15 cellular contexts compared by ENCODE assay signal in the genomic region with DNA sequence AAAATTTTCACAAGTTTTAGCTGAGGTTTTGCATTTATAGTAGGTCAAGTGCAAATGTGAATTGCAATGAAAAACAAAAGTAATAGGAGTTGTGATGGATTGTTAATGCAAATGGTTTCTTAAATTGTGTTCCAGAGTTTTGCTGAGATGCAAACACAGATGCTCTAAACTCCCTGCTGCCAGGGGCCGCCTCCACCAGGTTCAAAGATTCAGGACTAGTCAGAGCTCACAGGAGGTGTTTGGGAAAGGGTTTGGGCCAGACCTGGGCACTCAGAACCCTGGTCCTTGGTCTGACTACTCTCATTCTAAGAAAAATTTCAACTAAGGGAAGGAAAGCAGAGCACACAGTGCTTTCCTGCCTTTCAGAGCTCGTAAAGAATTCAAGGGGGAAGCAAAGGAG.
DNase-seq lines count a peak whose midpoint lies in the region; ATAC-seq and TF ChIP-seq lines count a peak whose summit lies in the region.
"Had no signal": no experiment of that assay in that cellular context is flagged by ENCODE, and none has a peak within 500 bp of the region (broad histone marks: within the 10 kb centered on the region; RNA-seq: fewer than 3 reads in every experiment).

No MANE protein-coding gene starts in this region.

- H4K5ac ChIP-seq in H9 (ENCODE audit: insufficient read length, low read depth, low read length), result no peak overlapping the region

- no peak overlapping the region for H2BK20ac ChIP-seq in H9 (ENCODE audit: low read depth, low read length, poor library complexity, severe bottlenecking)

- no peaks in the 10 kb centered on the region for H3K79me2 ChIP-seq in H9 (ENCODE audit: insufficient read depth, low read length)
- peaks cover 6% of the 10 kb centered on the region for H3K79me2 ChIP-seq in trophoblast cell (ENCODE audit: control insufficient read depth, insufficient read depth, low read length, poor library complexity)

- no peak overlapping the region for H3K27ac ChIP-seq in CD4-positive, alpha-beta memory T cell (ENCODE audit: low read depth, low read length)
- H3K27ac ChIP-seq in H9 (ENCODE audit: insufficient read length, low read depth, low read length), result no peak overlapping the region
- no peak overlapping the region for H3K27ac ChIP-seq in trophoblast cell (ENCODE audit: low read depth, low read length)
- H3K27ac ChIP-seq in brain microvascular endothelial cell, result no peak overlapping the region
- H3K27ac ChIP-seq: C4-2B had no signal

- H2BK15ac ChIP-seq in H9 (ENCODE audit: low read depth, low read length), result no peak overlapping the region

- H3K4me2 ChIP-seq in H9 (ENCODE audit: insufficient read depth, insufficient read length, low read length) (no peak overlapping the region), trophoblast cell (ENCODE audit: low read length) (no peak overlapping the region)

- WGBS in H9 (ENCODE audit: extremely low coverage, insufficient read length, low lambda C conversion rate), result no CpG with 5 or more reads among the region's 2 CpGs
- WGBS in trophoblast cell (ENCODE audit: extremely low coverage, insufficient coverage, insufficient read length), result no CpG with 5 or more reads among the region's 2 CpGs

- no peaks in the 10 kb centered on the region for H3K23me2 ChIP-seq in H9 (ENCODE audit: insufficient read length, low read depth, low read length, poor library complexity, severe bottlenecking)

- no peaks in the 10 kb centered on the region for H3K9me3 ChIP-seq in CD4-positive, alpha-beta memory T cell (ENCODE audit: control insufficient read depth in 1 of 2, low read length in 2 of 2)
- no peaks in the 10 kb centered on the region for H3K9me3 ChIP-seq in H9 (ENCODE audit: control insufficient read depth, low read depth, low read length)
- H3K9me3 ChIP-seq in trophoblast cell (ENCODE audit: insufficient read depth, low read depth, low read length), result peaks cover 4% of the 10 kb centered on the region
- H3K9me3 ChIP-seq: BE2C had no signal

- H3K14ac ChIP-seq in H9 (ENCODE audit: insufficient read depth, low read length) (no peak overlapping the region), trophoblast cell (ENCODE audit: low read length) (peak overlapping the region; percentile 51)

- H3K27me3 ChIP-seq in CD4-positive, alpha-beta memory T cell (ENCODE audit: insufficient read depth, low read length), result no peaks in the 10 kb centered on the region
- no peaks in the 10 kb centered on the region for H3K27me3 ChIP-seq in H9 (ENCODE audit: insufficient read depth, low read length)
- no peaks in the 10 kb centered on the region for H3K27me3 ChIP-seq in trophoblast cell (ENCODE audit: insufficient read depth, low read length)
- no peaks in the 10 kb centered on the region for H3K27me3 ChIP-seq in brain microvascular endothelial cell (replicated peaks)
- H3K27me3 ChIP-seq: BE2C had no signal

- no peaks in the 10 kb centered on the region for H3K36me3 ChIP-seq in CD4-positive, alpha-beta memory T cell (ENCODE audit: insufficient read depth, low read length)
- H3K36me3 ChIP-seq in trophoblast cell (ENCODE audit: control insufficient read depth in 1 of 2, insufficient read depth in 2 of 2, low read length in 2 of 2) (peaks cover 2 to 6% of the 10 kb centered on the region in 2 experiments), brain microvascular endothelial cell (replicated peaks) (no peaks in the 10 kb centered on the region)
- H3K36me3 ChIP-seq: BE2C had no signal

- no peak overlapping the region for H3K4me3 Mint-ChIP-seq in CD4-positive, alpha-beta memory T cell
- H3K4me3 Mint-ChIP-seq in H9, result no peak overlapping the region
- H3K4me3 Mint-ChIP-seq in WTC11, result no peak overlapping the region
- H3K4me3 Mint-ChIP-seq: CD8-positive, alpha-beta T cell had no signal

- no peak for DNase-seq in CD4-positive, alpha-beta memory T cell
- no peak for DNase-seq in H9
- DNase-seq in WTC11 (ENCODE audit: low spot score), result no peak
- no peak for DNase-seq in trophoblast cell
- DNase-seq in brain microvascular endothelial cell, result no peak
- DNase-seq in HT-29 (ENCODE audit: low spot score), result no peak
- DNase-seq: BE2C; CD8-positive, alpha-beta T cell; COR-L47; DMS153; DND-41; GDM1 had no signal

- H2AK5ac ChIP-seq in H9 (ENCODE audit: insufficient read length, low read length) (no peak overlapping the region), trophoblast cell (ENCODE audit: low read length) (peak overlapping the region; percentile 86)

- intact Hi-C loops in CD4-positive, alpha-beta memory T cell (cut with micrococcal nuclease), result no loop called here

- peaks cover 2 to 17% (median 14%) of the 10 kb centered on the region in 8 donors for H3K9me3 Mint-ChIP-seq in CD4-positive, alpha-beta memory T cell
- H3K9me3 Mint-ChIP-seq in H9, result peaks cover 14 to 15% of the 10 kb centered on the region in 2 experiments
- H3K9me3 Mint-ChIP-seq in WTC11, result peaks cover 18% of the 10 kb centered on the region

- H3K23ac ChIP-seq in H9 (ENCODE audit: insufficient read length, low read depth, low read length) (no peak overlapping the region), trophoblast cell (ENCODE audit: low read length) (no peak overlapping the region)

- CTCF ChIA-PET in CD4-positive, alpha-beta memory T cell (lab: Charles Lee; ENCODE audit: partially characterized antibody), result interaction anchor here (0.6 to 1.0 kb wide), 2 partner anchors 16 to 19 kb away, joined by 3 to 4 read pairs; no protein-coding TSS in a partner anchor
- CTCF ChIA-PET in WTC11 (lab: Charles Lee), result interaction anchor here (0.8 to 1.5 kb wide), 4 partner anchors 16 to 257 kb away, joined by 3 to 5 read pairs (median 4); no protein-coding TSS in a partner anchor

- peak overlapping the region in 4 of 7 donors; percentile 2 to 19 (median 12) for H3K27ac Mint-ChIP-seq in CD4-positive, alpha-beta memory T cell
- H3K27ac Mint-ChIP-seq in H9, result peak overlapping the region; percentile 72 to 85 (median 80); a peak in 5 of 7 replicates
- peak overlapping the region; percentile 92 for H3K27ac Mint-ChIP-seq in WTC11

- peaks cover 0 to 9% (median 5%) of the 10 kb centered on the region in 4 donors for H3K4me1 Mint-ChIP-seq in CD4-positive, alpha-beta memory T cell
- H3K4me1 Mint-ChIP-seq in H9, result peaks cover 29 to 36% of the 10 kb centered on the region in 2 experiments
- peaks cover 39% of the 10 kb centered on the region for H3K4me1 Mint-ChIP-seq in WTC11

- POLR2A ChIA-PET in CD4-positive, alpha-beta memory T cell (lab: Charles Lee; ENCODE audit: partially characterized antibody), result no interaction called here
- POLR2A ChIA-PET in WTC11 (lab: Charles Lee), result no interaction called here

- no peak for TF ChIP-seq CTCF in H9 (conservative IDR thresholded peaks at IDR 0.05)
- no peak for TF ChIP-seq CTCF in WTC11 (IDR thresholded peaks at IDR 0.05)
- TF ChIP-seq CTCF in brain microvascular endothelial cell (IDR thresholded peaks at IDR 0.05; ENCODE audit: low read depth, low read length, missing control alignments), result no peak

- H2BK5ac ChIP-seq in H9 (ENCODE audit: insufficient read length, low read length) (no peak overlapping the region), trophoblast cell (ENCODE audit: low read depth, low read length, poor library complexity) (peak overlapping the region; percentile 73)

- H3K56ac ChIP-seq in H9 (ENCODE audit: insufficient read length, low read depth, low read length), result no peak overlapping the region

- H3K79me1 ChIP-seq in H9 (ENCODE audit: insufficient read depth, low read depth, low read length, poor library complexity, severe bottlenecking), result no peaks in the 10 kb centered on the region
- H3K79me1 ChIP-seq in trophoblast cell (ENCODE audit: low read length), result peaks cover 27% of the 10 kb centered on the region

- H4K91ac ChIP-seq in H9 (ENCODE audit: insufficient read length, low read depth, low read length), result no peak overlapping the region
- H4K91ac ChIP-seq in trophoblast cell (ENCODE audit: low read depth, low read length), result peak overlapping the region; percentile 68

- ATAC-seq in WTC11 (peak; percentile 38), HG03571 (IDR thresholded peaks at IDR 0.05; ENCODE audit: unreplicated experiment) (no peak)
- ATAC-seq: CD8-positive, alpha-beta T cell; K562 had no signal

- H2BK12ac ChIP-seq in H9 (ENCODE audit: insufficient read length, low read depth, low read length), result no peak overlapping the region
- H2BK12ac ChIP-seq in trophoblast cell (ENCODE audit: low read length), result peak overlapping the region; percentile 84

- no peaks in the 10 kb centered on the region for H3K4me1 ChIP-seq in CD4-positive, alpha-beta memory T cell (ENCODE audit: insufficient read depth, low read length)
- H3K4me1 ChIP-seq in H9 (ENCODE audit: insufficient read depth, low read length), result peaks cover 6% of the 10 kb centered on the region; the same call in 1 of the 2 replicates
- peaks cover 15 to 24% of the 10 kb centered on the region in 2 experiments for H3K4me1 ChIP-seq in trophoblast cell (ENCODE audit: control insufficient read depth in 1 of 2, insufficient read depth in 2 of 2, low read length in 2 of 2)
- H3K4me1 ChIP-seq: BE2C had no signal

- peaks cover 0 to 2% of the 10 kb centered on the region in 2 donors for H3K27me3 Mint-ChIP-seq in CD4-positive, alpha-beta memory T cell
- H3K27me3 Mint-ChIP-seq in H9 (ENCODE audit: low read depth), result peaks cover 2% of the 10 kb centered on the region; the same call in 1 of the 2 replicates
- H3K27me3 Mint-ChIP-seq in WTC11 (ENCODE audit: low read depth), result peaks cover 9% of the 10 kb centered on the region

- no peak overlapping the region for H4K8ac ChIP-seq in H9 (replicated peaks; ENCODE audit: insufficient read length, low read depth, low read length)
- H4K8ac ChIP-seq in trophoblast cell (ENCODE audit: low read depth, low read length), result peak overlapping the region; percentile 54

- in situ Hi-C loops in brain microvascular endothelial cell (cut with HindIII; ENCODE audit: low pct_ligation_motif_present, low sequenced_read_pairs), result no loop called here

- no peak overlapping the region for H3K4ac ChIP-seq in H9 (ENCODE audit: low read depth, low read length)
- H3K4ac ChIP-seq in trophoblast cell (ENCODE audit: low read depth, low read length), result no peak overlapping the region

- peaks cover 5% of the 10 kb centered on the region in 2 donors for H3K36me3 Mint-ChIP-seq in CD4-positive, alpha-beta memory T cell
- H3K36me3 Mint-ChIP-seq in H9 (ENCODE audit: insufficient read depth in 1 of 3, low read depth in 3 of 3) (peaks cover 9 to 17% (median 12%) of the 10 kb centered on the region in 3 experiments; a peak in 6 of 7 replicates), WTC11 (peaks cover 19% of the 10 kb centered on the region)

- no peak overlapping the region for H3K4me3 ChIP-seq in CD4-positive, alpha-beta memory T cell (ENCODE audit: low read length in 2 of 2)
- H3K4me3 ChIP-seq in trophoblast cell (ENCODE audit: low read depth, low read length) (no peak overlapping the region), brain microvascular endothelial cell (ENCODE audit: low read depth, low read length) (no peak overlapping the region)
- H3K4me3 ChIP-seq: K562 had no signal

- H2AFZ ChIP-seq in H9 (ENCODE audit: low read length), result no peak overlapping the region
- H2AFZ ChIP-seq in trophoblast cell (ENCODE audit: insufficient read depth, low read length, poor library complexity), result no peak overlapping the region

- no peak overlapping the region for H3K18ac ChIP-seq in H9 (ENCODE audit: insufficient read length, low read depth, low read length)
- H3K18ac ChIP-seq in trophoblast cell (ENCODE audit: low read length), result peak overlapping the region; percentile 78

- no peak overlapping the region for H3T11ph ChIP-seq in H9 (ENCODE audit: low read length)

- peak overlapping the region; percentile 75 for H4K12ac ChIP-seq in trophoblast cell (ENCODE audit: low read depth, low read length)

- H4K20me1 ChIP-seq in H9 (ENCODE audit: control insufficient read depth, insufficient read depth, insufficient read length), result no peaks in the 10 kb centered on the region

- H3K9ac ChIP-seq in H9 (ENCODE audit: extremely low read depth, insufficient read length, low read length) (no peak overlapping the region), trophoblast cell (ENCODE audit: low read length) (no peak overlapping the region)

- H2BK120ac ChIP-seq in H9 (ENCODE audit: low read depth, low read length, poor library complexity, severe bottlenecking) (no peak overlapping the region), trophoblast cell (ENCODE audit: insufficient read depth, low read length, poor library complexity) (peak overlapping the region; percentile 66)

Comparison
In these comparisons a context has a peak if more than half of its experiments do, and no peak if none do; other contexts are left out.
1. H3K27ac Mint-ChIP-seq: peak in every context shown above with its lines; median percentile 92 in WTC11; 80 in H9; 12 in CD4-positive, alpha-beta memory T cell.